In the genomic region with DNA sequence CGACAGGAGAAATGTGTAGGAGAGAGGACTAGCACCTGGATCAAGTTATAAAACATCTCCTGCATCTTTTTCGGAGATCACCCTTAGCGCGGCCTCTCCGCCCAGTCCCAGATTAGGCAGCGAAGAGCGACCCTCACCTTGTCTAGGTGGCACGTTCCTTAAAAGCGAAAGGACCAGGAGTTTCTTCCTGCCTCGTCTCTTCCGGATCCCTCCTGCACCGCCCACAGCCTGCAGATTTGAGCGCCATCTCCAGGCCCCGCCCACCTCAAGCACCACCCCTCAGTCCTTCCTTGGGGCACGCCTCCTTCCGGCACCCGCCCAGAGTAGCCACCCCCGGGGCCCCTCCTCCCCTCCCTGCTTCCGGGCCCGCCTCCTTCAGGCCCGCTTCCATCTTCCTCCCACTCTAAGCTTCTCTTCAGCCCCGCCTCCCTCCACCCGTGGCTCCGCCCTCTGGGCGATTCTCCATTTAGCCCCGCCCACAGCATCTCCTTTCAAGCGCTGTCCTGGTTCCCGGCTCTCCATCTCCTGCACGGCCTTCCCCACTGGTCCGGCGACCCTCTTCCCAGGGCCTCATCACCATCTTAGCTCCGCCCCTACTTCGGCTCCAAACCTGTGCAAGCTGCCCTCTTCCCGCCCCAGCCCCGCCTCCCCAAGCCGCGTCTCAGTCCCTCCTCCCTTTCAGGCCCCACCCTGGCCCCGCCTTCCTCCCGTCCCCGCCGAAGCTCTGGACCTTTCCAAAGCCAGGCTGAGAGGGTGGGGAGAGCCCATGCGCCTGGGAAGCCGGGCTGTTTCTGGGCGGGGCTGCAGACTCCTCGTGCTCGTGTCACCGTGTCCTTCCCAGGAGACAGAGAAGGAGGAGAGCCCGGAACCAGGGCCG, we compare ENCODE assay signal across 8 cellular contexts. TPM values are rescaled to one million over a fixed set of nuclear protein-coding genes. Genes with fewer than 3 reads are reported as not detected.
DNase-seq lines count a peak whose midpoint lies in the region; ATAC-seq lines count a peak whose summit lies in the region.

No MANE protein-coding gene starts in this region.

- H3K27me3 ChIP-seq in effector memory CD4-positive, alpha-beta T cell (replicated peaks; ENCODE audit: control insufficient read depth, insufficient read depth, low read length, poor library complexity, severe bottlenecking): no peaks in the 10 kb centered on the region

- no peaks in the 10 kb centered on the region for H3K36me3 ChIP-seq in effector memory CD4-positive, alpha-beta T cell (ENCODE audit: control insufficient read depth, insufficient read depth, low read length)

- no peaks in the 10 kb centered on the region for H3K9me3 ChIP-seq in effector memory CD4-positive, alpha-beta T cell (ENCODE audit: control insufficient read depth, low read length)

- peak overlapping the region; percentile 92 for H3K27ac ChIP-seq in effector memory CD4-positive, alpha-beta T cell (ENCODE audit: insufficient read depth, low read length, poor library complexity, severe bottlenecking)

- DNase-seq in COR-L47 (lab: John Stamatoyannopoulos, UW): peak; percentile 100
- DNase-seq in HT1080 (ENCODE audit: low read depth): peak; percentile 97
- peak; percentile 98 for DNase-seq in NOMO-1 (lab: John Stamatoyannopoulos, UW; ENCODE audit: unreplicated experiment in 2 of 2)
- DNase-seq in activated CD8-positive, alpha-beta memory T cell treated with anti-CD3 and anti-CD28 coated beads for 48 hours (ENCODE audit: low read depth in 2 of 3, low spot score in 2 of 3): peak; percentile 96 to 98 (median 97)
- DNase-seq in effector memory CD4-positive, alpha-beta T cell: peak; percentile 99
- DNase-seq in medulla oblongata (ENCODE audit: extremely low spot score): peak; percentile 99
- DNase-seq in stimulated activated CD4-positive, alpha-beta T cell treated with anti-CD3 and anti-CD28 coated beads, TNF-alpha, amount 100 ng/mL, for 48 hours (ENCODE audit: low read depth in 3 of 3): peak; percentile 98 to 99 (median 99)

- peaks cover 43% of the 10 kb centered on the region for H3K4me1 ChIP-seq in effector memory CD4-positive, alpha-beta T cell (ENCODE audit: control insufficient read depth, insufficient read depth, low read length, poor library complexity, severe bottlenecking)

- peak; percentile 51 for ATAC-seq in GM21367 (IDR thresholded peaks at IDR 0.05; ENCODE audit: unreplicated experiment)

- H3K4me3 ChIP-seq in effector memory CD4-positive, alpha-beta T cell (ENCODE audit: insufficient read depth, low read depth, low read length, poor library complexity, severe bottlenecking): peak overlapping the region; percentile 95

RNA-seq across cellular contexts. Expression of a gene that starts 0.6 kb away (rescaled TPM):
- 99.9 and 128 TPM in 2 replicates for total RNA-seq in HT1080 (2014; rRNA removed; shearing (Covaris generic))
- 163 and 183 TPM in 2 replicates for polyA plus RNA-seq in HT1080 (2015; cell fraction: cytosol; rRNA removed)
- 118 and 128 TPM in 2 replicates for polyA plus RNA-seq in HT1080 (2015; cell fraction: nucleus; rRNA removed)

Comparison
In these comparisons a context has a peak if more than half of its experiments do, and no peak if none do; other contexts are left out.
1. Peak in every context shown above with its lines: DNase-seq, ATAC-seq, H3K4me3 ChIP-seq and H3K27ac ChIP-seq.